Comparison of ENCODE assay signal across 30 cellular contexts in genomic region chr3:146813496-146813895, GRCh38.
DNase-seq lines count a peak whose midpoint lies in the region; ATAC-seq, FAIRE-seq and TF ChIP-seq lines count a peak whose summit lies in the region.
"Had no signal": no experiment of that assay in that cellular context is flagged by ENCODE, and none has a peak within 500 bp of the region (broad histone marks: within the 10 kb centered on the region; RNA-seq: fewer than 3 reads in every experiment).

No MANE protein-coding gene starts in this region.

- H3K9me3 ChIP-seq in DND-41 (ENCODE audit: insufficient read depth, low read length, severe bottlenecking): no peaks in the 10 kb centered on the region
- no peaks in the 10 kb centered on the region for H3K9me3 ChIP-seq in PC-9 (ENCODE audit: insufficient read depth, low read depth)
- H3K9me3 ChIP-seq in neuronal stem cell (replicated peaks in 1 of 2; ENCODE audit: control insufficient read depth in 2 of 2, insufficient read depth in 1 of 2, low read depth in 1 of 2, low read length in 2 of 2): no peaks in the 10 kb centered on the region
- H3K9me3 ChIP-seq: gastrocnemius medialis, lower lobe of right lung, ovary, right atrium auricular region, upper lobe of left lung had no signal

- H3K4ac ChIP-seq in neuronal stem cell (ENCODE audit: low read length): no peak overlapping the region

- intact Hi-C loops in PC-9 (cut with micrococcal nuclease; ENCODE audit: unreplicated experiment): loop anchor here (10.0 kb wide), 1 partner anchor 1261 kb away; no protein-coding TSS in a partner anchor

- H3K18ac ChIP-seq in neuronal stem cell (ENCODE audit: low read length): no peak overlapping the region

- H3K4me2 ChIP-seq in DND-41 (ENCODE audit: insufficient read depth, low read length) (no peak overlapping the region), PC-9 (no peak overlapping the region), neuronal stem cell (ENCODE audit: insufficient read depth, low read length, poor library complexity, severe bottlenecking) (no peak overlapping the region)

- H3K79me1 ChIP-seq in neuronal stem cell (ENCODE audit: low read depth, low read length): no peaks in the 10 kb centered on the region

- H3K27me3 ChIP-seq in DND-41 (ENCODE audit: insufficient read depth, low read length, poor library complexity): no peaks in the 10 kb centered on the region
- H3K27me3 ChIP-seq in PC-9 (ENCODE audit: insufficient read depth, low read depth): no peaks in the 10 kb centered on the region
- no peaks in the 10 kb centered on the region for H3K27me3 ChIP-seq in neuronal stem cell (ENCODE audit: control insufficient read depth in 3 of 3, insufficient read depth in 3 of 3, low read depth in 1 of 3, low read length in 3 of 3)
- H3K27me3 ChIP-seq: dorsolateral prefrontal cortex, gastrocnemius medialis, ovary, right atrium auricular region, upper lobe of left lung had no signal

- no peaks in the 10 kb centered on the region for H3K4me1 Mint-ChIP-seq in activated naive CD4-positive, alpha-beta T cell treated with anti-CD3 and anti-CD28 coated beads, Interleukin-2, amount 10 ng/mL, durations not matched to agents 7 days and 5 days
- H3K4me1 Mint-ChIP-seq: activated CD4-positive, alpha-beta T cell treated with anti-CD3 and anti-CD28 coated beads, Interleukin-2, amount 10 ng/mL, durations not matched to agents 7 days and 5 days; CD14-positive monocyte had no signal

- H3K36me3 Mint-ChIP-seq in activated naive CD4-positive, alpha-beta T cell treated with anti-CD3 and anti-CD28 coated beads, Interleukin-2, amount 10 ng/mL, durations not matched to agents 7 days and 5 days: no peaks in the 10 kb centered on the region
- H3K36me3 Mint-ChIP-seq: CD14-positive monocyte had no signal

- no peak overlapping the region for H3K14ac ChIP-seq in neuronal stem cell (ENCODE audit: low read length)

- BruUV-seq in PC-9 (replicated peaks; lab: Mats Ljungman, UMichigan): no TSS peak

- H4K20me1 ChIP-seq in DND-41 (ENCODE audit: insufficient read depth, low read length) (no peaks in the 10 kb centered on the region), PC-9 (ENCODE audit: insufficient read depth) (no peaks in the 10 kb centered on the region)

- no peaks in the 10 kb centered on the region for H3K9me3 Mint-ChIP-seq in activated naive CD4-positive, alpha-beta T cell treated with anti-CD3 and anti-CD28 coated beads, Interleukin-2, amount 10 ng/mL, durations not matched to agents 7 days and 5 days
- H3K9me3 Mint-ChIP-seq: activated CD4-positive, alpha-beta T cell treated with anti-CD3 and anti-CD28 coated beads, Interleukin-2, amount 10 ng/mL, durations not matched to agents 7 days and 5 days; CD14-positive monocyte; T-helper 2 cell treated with Interferon-gamma antibody and Interleukin-4, amounts not matched to agents 5 μg/mL and 100 μg/mL, for 36 hours had no signal

- no peak for TF ChIP-seq POLR2A in GM12892 (IDR thresholded peaks at IDR 0.05; ENCODE audit: low read depth, low read length)

- H3K36me3 ChIP-seq in DND-41 (ENCODE audit: insufficient read depth, low read length) (no peaks in the 10 kb centered on the region), PC-9 (ENCODE audit: low read depth) (no peaks in the 10 kb centered on the region), neuronal stem cell (replicated peaks in 1 of 2; ENCODE audit: control insufficient read depth in 2 of 2, insufficient read depth in 2 of 2, low read length in 2 of 2) (no peaks in the 10 kb centered on the region)
- H3K36me3 ChIP-seq: gastrocnemius medialis, lower lobe of right lung, ovary, right atrium auricular region, upper lobe of left lung, WERI-Rb-1 had no signal

- no peak for ATAC-seq in DND-41 (ENCODE audit: insufficient read depth, low read depth)
- ATAC-seq: gastrocnemius medialis, lower lobe of right lung, SK-N-SH treated with all-trans-retinoic acid at 6 μM for 48 hours had no signal

- H3K27me3 Mint-ChIP-seq in activated naive CD4-positive, alpha-beta T cell treated with anti-CD3 and anti-CD28 coated beads, Interleukin-2, amount 10 ng/mL, durations not matched to agents 7 days and 5 days: no peaks in the 10 kb centered on the region
- H3K27me3 Mint-ChIP-seq: activated CD4-positive, alpha-beta T cell treated with anti-CD3 and anti-CD28 coated beads, Interleukin-2, amount 10 ng/mL, durations not matched to agents 7 days and 5 days had no signal

- H2BK12ac ChIP-seq in neuronal stem cell (ENCODE audit: low read length): no peak overlapping the region

- no peak overlapping the region for H3K23ac ChIP-seq in neuronal stem cell (ENCODE audit: low read depth, low read length, poor library complexity)

- FAIRE-seq in GM12892 (lab: Jason Lieb, UNC): no peak
- FAIRE-seq: endothelial cell of umbilical vein, G401.6 had no signal

- H2BK5ac ChIP-seq in neuronal stem cell (ENCODE audit: low read length): no peak overlapping the region

- H2AK5ac ChIP-seq in neuronal stem cell (ENCODE audit: low read depth, low read length): no peak overlapping the region

- no CpG with 5 or more reads among the region's 1 CpG for WGBS in neuronal stem cell (ENCODE audit: extremely low coverage in 2 of 2, insufficient read length in 2 of 2, insufficient replicate concordance in 1 of 2), 2 donors

- no peaks in the 10 kb centered on the region for H3K9me2 ChIP-seq in PC-9 (ENCODE audit: insufficient read depth)

- H3K4me3 ChIP-seq in DND-41 (ENCODE audit: low read depth in 1 of 2, low read length in 2 of 2): no peak overlapping the region
- no peak overlapping the region for H3K4me3 ChIP-seq in PC-9
- no peak overlapping the region for H3K4me3 ChIP-seq in neuronal stem cell (ENCODE audit: low read length in 2 of 2)
- H3K4me3 ChIP-seq: dorsolateral prefrontal cortex, gastrocnemius medialis, lower lobe of right lung, ovary, right atrium auricular region, upper lobe of left lung had no signal

- no peak overlapping the region for H2BK120ac ChIP-seq in neuronal stem cell (ENCODE audit: low read depth, low read length)

- no peaks in the 10 kb centered on the region for H3F3A ChIP-seq in PC-9 (ENCODE audit: insufficient read depth, low read depth)

- H3K79me2 ChIP-seq in DND-41 (ENCODE audit: insufficient read depth, low read length) (no peaks in the 10 kb centered on the region), PC-9 (ENCODE audit: low read depth) (no peaks in the 10 kb centered on the region)

- H3K27ac ChIP-seq in DND-41 (ENCODE audit: low read length) (no peak overlapping the region), PC-9 (no peak overlapping the region), neuronal stem cell (replicated peaks; ENCODE audit: low read length) (no peak overlapping the region)
- H3K27ac ChIP-seq: gastrocnemius medialis, lower lobe of right lung, ovary, right atrium auricular region, RWPE1, upper lobe of left lung, WERI-Rb-1 had no signal

- peaks cover 13% of the 10 kb centered on the region for H3K4me1 ChIP-seq in DND-41 (ENCODE audit: insufficient read depth, low read length)
- H3K4me1 ChIP-seq in PC-9 (replicated peaks; ENCODE audit: insufficient read depth): no peaks in the 10 kb centered on the region
- no peaks in the 10 kb centered on the region for H3K4me1 ChIP-seq in neuronal stem cell (ENCODE audit: control insufficient read depth in 2 of 2, insufficient read depth in 1 of 2, low read depth in 1 of 2, low read length in 2 of 2)
- H3K4me1 ChIP-seq: gastrocnemius medialis, lower lobe of right lung, right atrium auricular region, upper lobe of left lung had no signal

- H2AFZ ChIP-seq in DND-41 (ENCODE audit: low read depth, low read length) (peak overlapping the region; percentile 62; the same call in 1 of the 2 replicates), PC-9 (0 out of 2 replicates have a peak overlapping the region, but pooled peaks have one; percentile 49), neuronal stem cell (ENCODE audit: low read length) (peak overlapping the region; percentile 58)

- DNase-seq in DND-41 (no peak), PC-9 (no peak), fibroblast of peridontal ligament (ENCODE audit: extremely low read depth) (peak; percentile 40), neuronal stem cell (ENCODE audit: low spot score) (no peak), AG08396 (ENCODE audit: low spot score) (no peak), NCI-H2227 (lab: John Stamatoyannopoulos, UW; ENCODE audit: unreplicated experiment) (no peak), GM12892 (ENCODE audit: insufficient read length) (no peak)
- DNase-seq in activated naive CD4-positive, alpha-beta T cell treated with anti-CD3 and anti-CD28 coated beads, Interleukin-2, amount 10 ng/mL, durations not matched to agents 7 days and 5 days: no peak
- DNase-seq: ACHN; activated CD4-positive, alpha-beta T cell treated with anti-CD3 and anti-CD28 coated beads, Interleukin-2, amount 10 ng/mL, durations not matched to agents 7 days and 5 days; gastrocnemius medialis; islet precursor cell; KG1; lower lobe of right lung; NCI-H1436 treated with DMSO at 0.1 percent for 48 hours; NCI-H2171 treated with DMSO at 0.1 percent for 48 hours; NCI-H526; ovary; stimulated activated CD4-positive, alpha-beta T cell treated with anti-CD3 and anti-CD28 coated beads, Interleukin-15, amount 100 ng/mL, for 24 hours; stimulated activated CD8-positive, alpha-beta memory T cell treated with anti-CD3 and anti-CD28 coated beads, Interleukin-4, amount 100 ng/mL, for 48 hours; upper lobe of left lung; WERI-Rb-1 had no signal

- POLR2A ChIA-PET in PC-9 (lab: Charles Lee; ENCODE audit: unreplicated experiment): no interaction called here

- H3K9ac ChIP-seq in DND-41 (ENCODE audit: low read depth, low read length) (no peak overlapping the region), neuronal stem cell (ENCODE audit: low read depth, low read length, poor library complexity) (no peak overlapping the region)

- H2BK15ac ChIP-seq in neuronal stem cell (ENCODE audit: low read length): no peak overlapping the region

- H3K4me3 Mint-ChIP-seq in activated naive CD4-positive, alpha-beta T cell treated with anti-CD3 and anti-CD28 coated beads, Interleukin-2, amount 10 ng/mL, durations not matched to agents 7 days and 5 days: no peak overlapping the region
- H3K4me3 Mint-ChIP-seq: activated CD4-positive, alpha-beta T cell treated with anti-CD3 and anti-CD28 coated beads, Interleukin-2, amount 10 ng/mL, durations not matched to agents 7 days and 5 days; CD14-positive monocyte; T-helper 2 cell treated with Interferon-gamma antibody and Interleukin-4, amounts not matched to agents 5 μg/mL and 100 μg/mL, for 36 hours had no signal

- no peak overlapping the region for H3K27ac Mint-ChIP-seq in activated naive CD4-positive, alpha-beta T cell treated with anti-CD3 and anti-CD28 coated beads, Interleukin-2, amount 10 ng/mL, durations not matched to agents 7 days and 5 days
- H3K27ac Mint-ChIP-seq: activated CD4-positive, alpha-beta T cell treated with anti-CD3 and anti-CD28 coated beads, Interleukin-2, amount 10 ng/mL, durations not matched to agents 7 days and 5 days; CD14-positive monocyte; T-helper 2 cell treated with Interferon-gamma antibody and Interleukin-4, amounts not matched to agents 5 μg/mL and 100 μg/mL, for 36 hours had no signal

- H4K8ac ChIP-seq in neuronal stem cell (ENCODE audit: low read depth, low read length): no peak overlapping the region

- H4K91ac ChIP-seq in neuronal stem cell (ENCODE audit: low read depth, low read length, poor library complexity): no peak overlapping the region

- CTCF ChIA-PET in PC-9 (lab: Charles Lee): no interaction called here
- CTCF ChIA-PET in activated naive CD4-positive, alpha-beta T cell treated with anti-CD3 and anti-CD28 coated beads, Interleukin-2, amount 10 ng/mL, durations not matched to agents 7 days and 5 days (lab: Charles Lee): no interaction called here

- TF ChIP-seq CTCF in DND-41 (IDR thresholded peaks at IDR 0.05; ENCODE audit: borderline replicate concordance, extremely low read depth, low read length, poor library complexity, severe bottlenecking): no peak
- no peak for TF ChIP-seq CTCF in PC-9 (conservative IDR thresholded peaks at IDR 0.05)
